In the genomic region with DNA sequence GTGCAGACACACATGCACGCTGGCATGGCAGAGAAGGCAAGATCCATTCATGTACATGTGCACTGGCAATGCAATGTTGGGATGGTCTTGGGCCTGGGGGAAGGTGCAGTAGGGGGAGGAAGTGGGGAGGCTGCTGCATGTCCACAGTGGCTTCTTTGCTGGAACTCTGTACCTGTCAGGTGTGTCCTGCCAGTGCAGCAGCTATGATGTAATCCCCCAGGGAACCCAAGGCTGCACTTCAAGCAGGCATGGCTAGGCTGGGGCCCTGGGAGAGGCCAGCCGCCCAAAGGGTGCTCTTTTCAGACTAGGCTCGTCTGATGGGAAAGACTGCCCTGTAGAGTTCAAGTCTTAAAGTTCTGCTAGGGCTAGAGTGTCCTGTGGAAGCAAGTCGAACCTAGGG, we compare ENCODE assay signal across 24 cellular contexts.
"Had no signal": no experiment of that assay in that cellular context is flagged by ENCODE, and none has a peak within 500 bp of the region (broad histone marks: within the 10 kb centered on the region; RNA-seq: fewer than 3 reads in every experiment).

No MANE protein-coding gene starts in this region.

- H3K79me2 ChIP-seq: parathyroid adenoma had no signal

- H3K36me3 Mint-ChIP-seq: naive B cell; stimulated activated effector memory CD8-positive, alpha-beta T cell treated with anti-CD3 and anti-CD28 coated beads, Interleukin-12 subunit alpha, Interleukin-12 subunit beta, amount 100 ng/mL, for 72 hours had no signal

- H3K27ac ChIP-seq: heart left ventricle, parathyroid adenoma, psoas muscle, right lobe of liver, suprapubic skin, tibial artery, upper lobe of left lung, uterus had no signal

- H3K9me3 Mint-ChIP-seq: nephron had no signal

- H3K4me3 ChIP-seq: heart left ventricle, lung, psoas muscle, right lobe of liver, suprapubic skin, tibial artery, upper lobe of left lung, uterus had no signal

- H3K4me1 ChIP-seq: heart left ventricle, parathyroid adenoma, psoas muscle, right lobe of liver, suprapubic skin, tibial artery, upper lobe of left lung, uterus had no signal

- H3K9me3 ChIP-seq: heart left ventricle, psoas muscle, right lobe of liver, suprapubic skin, tibial artery, upper lobe of left lung, uterus had no signal

- H2AFZ ChIP-seq: parathyroid adenoma had no signal

- H3K27me3 ChIP-seq: right lobe of liver, suprapubic skin, tibial artery, upper lobe of left lung had no signal

- H3K4me3 Mint-ChIP-seq: naive B cell; nephron; stimulated activated effector memory CD8-positive, alpha-beta T cell treated with anti-CD3 and anti-CD28 coated beads, Interleukin-12 subunit alpha, Interleukin-12 subunit beta, amount 100 ng/mL, for 72 hours had no signal

- ATAC-seq: esophagus mucosa; heart left ventricle; left colon; left ventricle myocardium superior; psoas muscle; stimulated activated effector memory CD8-positive, alpha-beta T cell treated with anti-CD3 and anti-CD28 coated beads, Interleukin-12 subunit alpha, Interleukin-12 subunit beta, amount 100 ng/mL, for 72 hours; stimulated activated naive CD8-positive, alpha-beta T cell treated with anti-CD3 and anti-CD28 coated beads, Interleukin-15, Interleukin-2, amounts not matched to agents 100 U/mL and 50 U/mL, for 24 hours had no signal

- FAIRE-seq: endometrium, frontal cortex had no signal

- DNase-seq: effector memory CD4-positive, alpha-beta T cell; heart left ventricle; hippocampal formation; left colon; left ventricle myocardium superior; mesendoderm; naive B cell; psoas muscle; retina; right lobe of liver; stimulated activated CD4-positive, alpha-beta T cell treated with anti-CD3 and anti-CD28 coated beads, Interleukin-4, amount 100 ng/mL, for 1 hour; stimulated activated CD8-positive, alpha-beta memory T cell treated with anti-CD3 and anti-CD28 coated beads, Interleukin-4, amount 100 ng/mL, for 48 hours; stimulated activated naive CD8-positive, alpha-beta T cell treated with anti-CD3 and anti-CD28 coated beads, Interleukin-15, Interleukin-2, amounts not matched to agents 100 U/mL and 50 U/mL, for 24 hours; tibial artery; upper lobe of left lung; uterus had no signal

- H3K4me1 Mint-ChIP-seq: nephron; stimulated activated effector memory CD8-positive, alpha-beta T cell treated with anti-CD3 and anti-CD28 coated beads, Interleukin-12 subunit alpha, Interleukin-12 subunit beta, amount 100 ng/mL, for 72 hours had no signal

- H3K27me3 Mint-ChIP-seq: naive B cell had no signal

- H3K27ac Mint-ChIP-seq: naive B cell; nephron; stimulated activated effector memory CD8-positive, alpha-beta T cell treated with anti-CD3 and anti-CD28 coated beads, Interleukin-12 subunit alpha, Interleukin-12 subunit beta, amount 100 ng/mL, for 72 hours had no signal

- H3K36me3 ChIP-seq: heart left ventricle, right lobe of liver, suprapubic skin, tibial artery, upper lobe of left lung, uterus had no signal

- H3K9ac ChIP-seq: parathyroid adenoma had no signal
